ENCODE assay signal across 1 cellular context in the genomic region with DNA sequence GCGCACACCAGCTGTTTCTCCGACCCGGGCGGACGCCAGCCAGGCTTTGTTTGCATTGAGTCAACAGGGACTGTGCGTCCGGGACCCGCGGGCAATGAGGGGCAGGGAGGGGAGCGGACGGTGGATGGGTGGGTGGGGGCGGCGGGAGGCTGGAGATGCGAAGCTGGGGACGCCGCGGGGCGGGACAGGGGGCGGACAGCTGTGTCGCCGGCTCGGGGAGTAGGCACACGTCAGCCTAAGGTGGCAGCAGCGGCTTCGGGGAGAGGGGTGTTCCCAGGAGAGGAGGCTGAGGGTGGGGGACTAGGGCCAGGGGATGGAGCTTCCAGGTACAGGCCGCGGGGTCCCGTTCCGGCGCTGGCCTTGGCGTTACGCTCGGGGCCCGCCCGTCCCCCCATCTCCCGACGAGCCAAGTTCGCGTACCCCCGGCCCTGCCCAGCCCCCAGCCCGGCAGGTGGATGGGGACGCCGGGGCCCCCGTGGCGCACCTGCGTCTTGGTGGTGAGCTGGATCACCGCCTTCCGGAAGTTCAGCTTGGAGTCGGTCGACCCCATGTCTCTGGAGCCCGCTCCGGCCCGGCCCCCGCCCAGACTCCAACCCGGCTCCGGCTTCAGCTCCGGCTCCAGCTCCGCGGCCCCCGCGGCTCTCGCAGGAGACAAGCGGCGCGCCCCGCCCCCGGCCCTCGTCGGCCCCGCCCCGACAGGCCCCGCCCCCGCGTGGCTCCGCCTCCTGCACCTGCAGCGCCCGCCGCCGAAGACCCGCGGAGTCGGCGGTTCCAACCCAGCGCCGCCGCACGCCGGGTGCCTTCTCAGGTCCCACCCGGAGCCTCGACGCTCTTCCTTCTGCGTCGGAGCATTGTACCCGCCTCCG.
A peak's percentile ranks its signal among the peaks of the same experiment; 100 is the strongest.
TF ChIP-seq lines count a peak whose summit lies in the region.

A gene with protein sequence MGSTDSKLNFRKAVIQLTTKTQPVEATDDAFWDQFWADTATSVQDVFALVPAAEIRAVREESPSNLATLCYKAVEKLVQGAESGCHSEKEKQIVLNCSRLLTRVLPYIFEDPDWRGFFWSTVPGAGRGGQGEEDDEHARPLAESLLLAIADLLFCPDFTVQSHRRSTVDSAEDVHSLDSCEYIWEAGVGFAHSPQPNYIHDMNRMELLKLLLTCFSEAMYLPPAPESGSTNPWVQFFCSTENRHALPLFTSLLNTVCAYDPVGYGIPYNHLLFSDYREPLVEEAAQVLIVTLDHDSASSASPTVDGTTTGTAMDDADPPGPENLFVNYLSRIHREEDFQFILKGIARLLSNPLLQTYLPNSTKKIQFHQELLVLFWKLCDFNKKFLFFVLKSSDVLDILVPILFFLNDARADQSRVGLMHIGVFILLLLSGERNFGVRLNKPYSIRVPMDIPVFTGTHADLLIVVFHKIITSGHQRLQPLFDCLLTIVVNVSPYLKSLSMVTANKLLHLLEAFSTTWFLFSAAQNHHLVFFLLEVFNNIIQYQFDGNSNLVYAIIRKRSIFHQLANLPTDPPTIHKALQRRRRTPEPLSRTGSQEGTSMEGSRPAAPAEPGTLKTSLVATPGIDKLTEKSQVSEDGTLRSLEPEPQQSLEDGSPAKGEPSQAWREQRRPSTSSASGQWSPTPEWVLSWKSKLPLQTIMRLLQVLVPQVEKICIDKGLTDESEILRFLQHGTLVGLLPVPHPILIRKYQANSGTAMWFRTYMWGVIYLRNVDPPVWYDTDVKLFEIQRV (minus strand): TSS at position 653 of the 866 bp plus-strand sequence. CDS start 103 bp downstream, at position 550.

TF ChIP-seq in HEK293, 187 proteins besides CTCF, POLR2A, EP300 and RAD21 (continued from another document):
- TF ChIP-seq, protein P1, sequence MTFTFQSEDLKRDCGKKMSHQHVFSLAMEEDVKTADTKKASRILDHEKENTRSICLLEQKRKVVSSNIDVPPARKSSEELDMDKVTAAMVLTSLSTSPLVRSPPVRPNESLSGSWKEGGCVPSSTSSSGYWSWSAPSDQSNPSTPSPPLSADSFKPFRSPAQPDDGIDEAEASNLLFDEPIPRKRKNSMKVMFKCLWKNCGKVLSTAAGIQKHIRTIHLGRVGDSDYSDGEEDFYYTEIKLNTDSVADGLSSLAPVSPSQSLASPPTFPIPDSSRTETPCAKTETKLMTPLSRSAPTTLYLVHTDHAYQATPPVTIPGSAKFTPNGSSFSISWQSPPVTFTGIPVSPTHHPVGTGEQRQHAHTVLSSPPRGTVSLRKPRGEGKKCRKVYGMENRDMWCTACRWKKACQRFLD (tag by site-specific recombination; IDR thresholded peaks at IDR 0.05), result no peak
- no peak for TF ChIP-seq ZNF658 (tag by site-specific recombination; IDR thresholded peaks at IDR 0.05)
- TF ChIP-seq ZNF24 (tag by site-specific recombination; IDR thresholded peaks at IDR 0.05), result no peak
- no peak for TF ChIP-seq KLF7 (tag by site-specific recombination; IDR thresholded peaks at IDR 0.05; ENCODE audit: borderline replicate concordance)
- no peak for TF ChIP-seq ZNF239 (tag by site-specific recombination; IDR thresholded peaks at IDR 0.05)
- peak; percentile 99; the same call in 1 of the 2 replicates for TF ChIP-seq ZNF600 (tag by site-specific recombination; IDR thresholded peaks at IDR 0.05)
- peak; percentile 45; the same call in 1 of the 2 replicates for TF ChIP-seq KLF16 (tag by site-specific recombination; IDR thresholded peaks at IDR 0.05)
- TF ChIP-seq, protein P2, sequence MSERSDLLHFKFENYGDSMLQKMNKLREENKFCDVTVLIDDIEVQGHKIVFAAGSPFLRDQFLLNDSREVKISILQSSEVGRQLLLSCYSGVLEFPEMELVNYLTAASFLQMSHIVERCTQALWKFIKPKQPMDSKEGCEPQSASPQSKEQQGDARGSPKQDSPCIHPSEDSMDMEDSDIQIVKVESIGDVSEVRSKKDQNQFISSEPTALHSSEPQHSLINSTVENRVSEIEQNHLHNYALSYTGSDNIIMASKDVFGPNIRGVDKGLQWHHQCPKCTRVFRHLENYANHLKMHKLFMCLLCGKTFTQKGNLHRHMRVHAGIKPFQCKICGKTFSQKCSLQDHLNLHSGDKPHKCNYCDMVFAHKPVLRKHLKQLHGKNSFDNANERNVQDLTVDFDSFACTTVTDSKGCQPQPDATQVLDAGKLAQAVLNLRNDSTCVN (tag by site-specific recombination; optimal IDR thresholded peaks at IDR 0.05), result peak; percentile 52
- TF ChIP-seq, protein P3, sequence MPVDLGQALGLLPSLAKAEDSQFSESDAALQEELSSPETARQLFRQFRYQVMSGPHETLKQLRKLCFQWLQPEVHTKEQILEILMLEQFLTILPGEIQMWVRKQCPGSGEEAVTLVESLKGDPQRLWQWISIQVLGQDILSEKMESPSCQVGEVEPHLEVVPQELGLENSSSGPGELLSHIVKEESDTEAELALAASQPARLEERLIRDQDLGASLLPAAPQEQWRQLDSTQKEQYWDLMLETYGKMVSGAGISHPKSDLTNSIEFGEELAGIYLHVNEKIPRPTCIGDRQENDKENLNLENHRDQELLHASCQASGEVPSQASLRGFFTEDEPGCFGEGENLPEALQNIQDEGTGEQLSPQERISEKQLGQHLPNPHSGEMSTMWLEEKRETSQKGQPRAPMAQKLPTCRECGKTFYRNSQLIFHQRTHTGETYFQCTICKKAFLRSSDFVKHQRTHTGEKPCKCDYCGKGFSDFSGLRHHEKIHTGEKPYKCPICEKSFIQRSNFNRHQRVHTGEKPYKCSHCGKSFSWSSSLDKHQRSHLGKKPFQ (tag by site-specific recombination; IDR thresholded peaks at IDR 0.05), result no peak
- TF ChIP-seq, protein P4, sequence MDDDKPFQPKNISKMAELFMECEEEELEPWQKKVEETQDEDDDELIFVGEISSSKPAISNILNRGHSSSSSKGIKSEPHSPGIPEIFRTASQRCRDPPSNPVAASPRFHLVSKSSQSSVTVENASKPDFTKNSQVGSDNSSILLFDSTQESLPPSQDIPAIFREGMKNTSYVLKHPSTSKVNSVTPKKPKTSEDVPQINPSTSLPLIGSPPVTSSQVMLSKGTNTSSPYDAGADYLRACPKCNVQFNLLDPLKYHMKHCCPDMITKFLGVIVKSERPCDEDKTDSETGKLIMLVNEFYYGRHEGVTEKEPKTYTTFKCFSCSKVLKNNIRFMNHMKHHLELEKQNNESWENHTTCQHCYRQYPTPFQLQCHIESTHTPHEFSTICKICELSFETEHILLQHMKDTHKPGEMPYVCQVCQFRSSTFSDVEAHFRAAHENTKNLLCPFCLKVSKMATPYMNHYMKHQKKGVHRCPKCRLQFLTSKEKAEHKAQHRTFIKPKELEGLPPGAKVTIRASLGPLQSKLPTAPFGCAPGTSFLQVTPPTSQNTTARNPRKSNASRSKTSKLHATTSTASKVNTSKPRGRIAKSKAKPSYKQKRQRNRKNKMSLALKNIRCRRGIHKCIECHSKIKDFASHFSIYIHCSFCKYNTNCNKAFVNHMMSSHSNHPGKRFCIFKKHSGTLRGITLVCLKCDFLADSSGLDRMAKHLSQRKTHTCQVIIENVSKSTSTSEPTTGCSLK (tag by site-specific recombination; IDR thresholded peaks at IDR 0.05), result no peak
- TF ChIP-seq ZNF2 (tag by site-specific recombination; IDR thresholded peaks at IDR 0.05), result no peak
- TF ChIP-seq YY2 (tag by site-specific recombination; IDR thresholded peaks at IDR 0.05), result no peak
- TF ChIP-seq, protein P5, sequence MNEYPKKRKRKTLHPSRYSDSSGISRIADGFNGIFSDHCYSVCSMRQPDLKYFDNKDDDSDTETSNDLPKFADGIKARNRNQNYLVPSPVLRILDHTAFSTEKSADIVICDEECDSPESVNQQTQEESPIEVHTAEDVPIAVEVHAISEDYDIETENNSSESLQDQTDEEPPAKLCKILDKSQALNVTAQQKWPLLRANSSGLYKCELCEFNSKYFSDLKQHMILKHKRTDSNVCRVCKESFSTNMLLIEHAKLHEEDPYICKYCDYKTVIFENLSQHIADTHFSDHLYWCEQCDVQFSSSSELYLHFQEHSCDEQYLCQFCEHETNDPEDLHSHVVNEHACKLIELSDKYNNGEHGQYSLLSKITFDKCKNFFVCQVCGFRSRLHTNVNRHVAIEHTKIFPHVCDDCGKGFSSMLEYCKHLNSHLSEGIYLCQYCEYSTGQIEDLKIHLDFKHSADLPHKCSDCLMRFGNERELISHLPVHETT (tag by site-specific recombination; IDR thresholded peaks at IDR 0.05), result no peak
- TF ChIP-seq, protein P6, sequence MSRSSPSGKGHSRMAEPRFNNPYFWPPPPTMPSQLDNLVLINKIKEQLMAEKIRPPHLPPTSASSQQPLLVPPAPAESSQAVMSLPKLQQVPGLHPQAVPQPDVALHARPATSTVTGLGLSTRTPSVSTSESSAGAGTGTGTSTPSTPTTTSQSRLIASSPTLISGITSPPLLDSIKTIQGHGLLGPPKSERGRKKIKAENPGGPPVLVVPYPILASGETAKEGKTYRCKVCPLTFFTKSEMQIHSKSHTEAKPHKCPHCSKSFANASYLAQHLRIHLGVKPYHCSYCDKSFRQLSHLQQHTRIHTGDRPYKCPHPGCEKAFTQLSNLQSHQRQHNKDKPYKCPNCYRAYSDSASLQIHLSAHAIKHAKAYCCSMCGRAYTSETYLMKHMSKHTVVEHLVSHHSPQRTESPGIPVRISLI (tag by site-specific recombination; IDR thresholded peaks at IDR 0.05), result no peak
- TF ChIP-seq, protein P7, sequence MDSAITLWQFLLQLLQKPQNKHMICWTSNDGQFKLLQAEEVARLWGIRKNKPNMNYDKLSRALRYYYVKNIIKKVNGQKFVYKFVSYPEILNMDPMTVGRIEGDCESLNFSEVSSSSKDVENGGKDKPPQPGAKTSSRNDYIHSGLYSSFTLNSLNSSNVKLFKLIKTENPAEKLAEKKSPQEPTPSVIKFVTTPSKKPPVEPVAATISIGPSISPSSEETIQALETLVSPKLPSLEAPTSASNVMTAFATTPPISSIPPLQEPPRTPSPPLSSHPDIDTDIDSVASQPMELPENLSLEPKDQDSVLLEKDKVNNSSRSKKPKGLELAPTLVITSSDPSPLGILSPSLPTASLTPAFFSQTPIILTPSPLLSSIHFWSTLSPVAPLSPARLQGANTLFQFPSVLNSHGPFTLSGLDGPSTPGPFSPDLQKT (IDR thresholded peaks at IDR 0.05; ENCODE audit: borderline replicate concordance, low read depth, low read length), result no peak
- TF ChIP-seq EGR2 (tag by site-specific recombination; IDR thresholded peaks at IDR 0.05; ENCODE audit: low read depth), result no peak; the same call in 1 of the 2 replicates
- 0 out of 2 replicates have a peak, but pooled peaks have one; percentile 55 for TF ChIP-seq ZEB2 (tag by site-specific recombination; IDR thresholded peaks at IDR 0.05)
- no peak for TF ChIP-seq ZNF843 (tag by site-specific recombination; IDR thresholded peaks at IDR 0.05)
- TF ChIP-seq ZNF175 (tag by site-specific recombination; IDR thresholded peaks at IDR 0.05), result no peak
- TF ChIP-seq, protein P8, sequence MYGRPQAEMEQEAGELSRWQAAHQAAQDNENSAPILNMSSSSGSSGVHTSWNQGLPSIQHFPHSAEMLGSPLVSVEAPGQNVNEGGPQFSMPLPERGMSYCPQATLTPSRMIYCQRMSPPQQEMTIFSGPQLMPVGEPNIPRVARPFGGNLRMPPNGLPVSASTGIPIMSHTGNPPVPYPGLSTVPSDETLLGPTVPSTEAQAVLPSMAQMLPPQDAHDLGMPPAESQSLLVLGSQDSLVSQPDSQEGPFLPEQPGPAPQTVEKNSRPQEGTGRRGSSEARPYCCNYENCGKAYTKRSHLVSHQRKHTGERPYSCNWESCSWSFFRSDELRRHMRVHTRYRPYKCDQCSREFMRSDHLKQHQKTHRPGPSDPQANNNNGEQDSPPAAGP (tag by site-specific recombination; IDR thresholded peaks at IDR 0.05), result no peak; the same call in none of the 2 replicates
- no peak for TF ChIP-seq ZNF510 (tag by site-specific recombination; IDR thresholded peaks at IDR 0.05; ENCODE audit: insufficient replicate concordance)
- TF ChIP-seq KLF9 (tag by site-specific recombination; IDR thresholded peaks at IDR 0.05; ENCODE audit: low read depth), result peak; percentile 57; the same call in 1 of the 2 replicates
- TF ChIP-seq REPIN1 (tag by site-specific recombination; IDR thresholded peaks at IDR 0.05; ENCODE audit: low read depth), result no peak
- TF ChIP-seq, protein P9, sequence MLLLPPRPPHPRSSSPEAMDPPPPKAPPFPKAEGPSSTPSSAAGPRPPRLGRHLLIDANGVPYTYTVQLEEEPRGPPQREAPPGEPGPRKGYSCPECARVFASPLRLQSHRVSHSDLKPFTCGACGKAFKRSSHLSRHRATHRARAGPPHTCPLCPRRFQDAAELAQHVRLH (tag by site-specific recombination; IDR thresholded peaks at IDR 0.05), result no peak
- TF ChIP-seq ZBTB20 (tag by site-specific recombination; IDR thresholded peaks at IDR 0.05), result peak; percentile 71; the same call in 1 of the 2 replicates
- peak; percentile 49; the same call in 1 of the 2 replicates for TF ChIP-seq KLF10 (tag by site-specific recombination; IDR thresholded peaks at IDR 0.05)
- TF ChIP-seq KLF8 (tag by site-specific recombination; IDR thresholded peaks at IDR 0.05), result 0 out of 2 replicates have a peak, but pooled peaks have one; percentile 36
- no peak for TF ChIP-seq ZNF514 (tag by site-specific recombination; IDR thresholded peaks at IDR 0.05)
- TF ChIP-seq FEZF1 (tag by site-specific recombination; IDR thresholded peaks at IDR 0.05), result no peak
- TF ChIP-seq ZFHX2 (tag by site-specific recombination; conservative IDR thresholded peaks at IDR 0.05), result peak; percentile 50
- TF ChIP-seq ZNF558 (tag by site-specific recombination; IDR thresholded peaks at IDR 0.05), result no peak
- TF ChIP-seq ZNF155 (tag by site-specific recombination; IDR thresholded peaks at IDR 0.05), result no peak
- TF ChIP-seq, protein P10, sequence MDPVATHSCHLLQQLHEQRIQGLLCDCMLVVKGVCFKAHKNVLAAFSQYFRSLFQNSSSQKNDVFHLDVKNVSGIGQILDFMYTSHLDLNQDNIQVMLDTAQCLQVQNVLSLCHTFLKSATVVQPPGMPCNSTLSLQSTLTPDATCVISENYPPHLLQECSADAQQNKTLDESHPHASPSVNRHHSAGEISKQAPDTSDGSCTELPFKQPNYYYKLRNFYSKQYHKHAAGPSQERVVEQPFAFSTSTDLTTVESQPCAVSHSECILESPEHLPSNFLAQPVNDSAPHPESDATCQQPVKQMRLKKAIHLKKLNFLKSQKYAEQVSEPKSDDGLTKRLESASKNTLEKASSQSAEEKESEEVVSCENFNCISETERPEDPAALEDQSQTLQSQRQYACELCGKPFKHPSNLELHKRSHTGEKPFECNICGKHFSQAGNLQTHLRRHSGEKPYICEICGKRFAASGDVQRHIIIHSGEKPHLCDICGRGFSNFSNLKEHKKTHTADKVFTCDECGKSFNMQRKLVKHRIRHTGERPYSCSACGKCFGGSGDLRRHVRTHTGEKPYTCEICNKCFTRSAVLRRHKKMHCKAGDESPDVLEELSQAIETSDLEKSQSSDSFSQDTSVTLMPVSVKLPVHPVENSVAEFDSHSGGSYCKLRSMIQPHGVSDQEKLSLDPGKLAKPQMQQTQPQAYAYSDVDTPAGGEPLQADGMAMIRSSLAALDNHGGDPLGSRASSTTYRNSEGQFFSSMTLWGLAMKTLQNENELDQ (tag by site-specific recombination; IDR thresholded peaks at IDR 0.05; ENCODE audit: low read depth), result no peak
- peak; percentile 70 for TF ChIP-seq ZIC2 (tag by site-specific recombination; IDR thresholded peaks at IDR 0.05)
- no peak for TF ChIP-seq ZNF302 (tag by site-specific recombination; IDR thresholded peaks at IDR 0.05; ENCODE audit: low read depth)
- TF ChIP-seq ZNF341 (tag by site-specific recombination; IDR thresholded peaks at IDR 0.05; ENCODE audit: low read depth), result peak; percentile 62
- no peak for TF ChIP-seq ZNF132 (tag by site-specific recombination; IDR thresholded peaks at IDR 0.05; ENCODE audit: borderline replicate concordance)
